Comparison of ENCODE assay signal across 20 cellular contexts in genomic region chr2:36528761-36529392, GRCh38.
DNase-seq lines count a peak whose midpoint lies in the region; ATAC-seq and TF ChIP-seq lines count a peak whose summit lies in the region.
"Had no signal": no experiment of that assay in that cellular context is flagged by ENCODE, and none has a peak within 500 bp of the region (broad histone marks: within the 10 kb centered on the region; RNA-seq: fewer than 3 reads in every experiment).

No MANE protein-coding gene starts in this region.

- no peak overlapping the region for H2BK5ac ChIP-seq in neuronal stem cell (ENCODE audit: low read length)

- H3K79me1 ChIP-seq in neuronal stem cell (ENCODE audit: low read depth, low read length), result no peaks in the 10 kb centered on the region

- ATAC-seq in GM21737 (IDR thresholded peaks at IDR 0.05; ENCODE audit: unreplicated experiment), result peak; percentile 8
- peak; percentile 13 for ATAC-seq in HG03432 (IDR thresholded peaks at IDR 0.05; ENCODE audit: unreplicated experiment)
- no peak for ATAC-seq in HG03457 (IDR thresholded peaks at IDR 0.05; ENCODE audit: unreplicated experiment)
- ATAC-seq: naive thymus-derived CD8-positive, alpha-beta T cell; right cardiac atrium had no signal

- H2AK5ac ChIP-seq in neuronal stem cell (ENCODE audit: low read depth, low read length), result no peak overlapping the region

- no peak overlapping the region for H3K23ac ChIP-seq in neuronal stem cell (ENCODE audit: low read depth, low read length, poor library complexity)

- peaks cover 0 to 16% (median 0%) of the 10 kb centered on the region in 11 experiments; a peak in 5 of 22 replicates for H3K9me3 ChIP-seq in BLaER1 treated with 17β-estradiol and CSF1 and Interleukin-3, amounts not matched to agents 10 nM and 100 nM (replicated peaks in 1 of 11)
- H3K9me3 ChIP-seq in fibroblast of lung (ENCODE audit: control insufficient read depth, insufficient read depth, low read depth, low read length), result no peaks in the 10 kb centered on the region
- H3K9me3 ChIP-seq in neuronal stem cell (replicated peaks in 1 of 2; ENCODE audit: control insufficient read depth in 2 of 2, insufficient read depth in 1 of 2, low read depth in 1 of 2, low read length in 2 of 2), result no peaks in the 10 kb centered on the region
- H3K9me3 ChIP-seq: HAP-1, suprapubic skin had no signal

- no peak overlapping the region for H3K14ac ChIP-seq in neuronal stem cell (ENCODE audit: low read length)

- H4K8ac ChIP-seq in neuronal stem cell (ENCODE audit: low read depth, low read length), result no peak overlapping the region

- intact Hi-C loops in cardiac septum (cut with DNase I), result no loop called here

- TF ChIP-seq CTCF in fibroblast of lung (conservative IDR thresholded peaks at IDR 0.05 in 1 of 2, IDR thresholded peaks at IDR 0.05 in 1 of 2; ENCODE audit: low read depth in 1 of 2, low read length in 2 of 2), result no peak

- H4K91ac ChIP-seq in neuronal stem cell (ENCODE audit: low read depth, low read length, poor library complexity), result no peak overlapping the region

- no peak overlapping the region for H3K18ac ChIP-seq in neuronal stem cell (ENCODE audit: low read length)

- WGBS in neuronal stem cell (ENCODE audit: extremely low coverage in 2 of 2, insufficient read length in 2 of 2, insufficient replicate concordance in 1 of 2), 2 donors, result no CpG with 5 or more reads among the region's 7 CpGs

- H3K9ac ChIP-seq in BLaER1 treated with 17β-estradiol and CSF1 and Interleukin-3, amounts not matched to agents 10 nM and 100 nM, result no peak overlapping the region
- no peak overlapping the region for H3K9ac ChIP-seq in fibroblast of lung (ENCODE audit: insufficient read depth, low read length)
- H3K9ac ChIP-seq in neuronal stem cell (ENCODE audit: low read depth, low read length, poor library complexity), result no peak overlapping the region

- H3K36me3 ChIP-seq in BLaER1 treated with 17β-estradiol and CSF1 and Interleukin-3, amounts not matched to agents 10 nM and 100 nM, result peaks cover 15 to 65% (median 39%) of the 10 kb centered on the region in 11 experiments; a peak in 21 of 22 replicates
- peaks cover 11% of the 10 kb centered on the region for H3K36me3 ChIP-seq in fibroblast of lung (ENCODE audit: control insufficient read depth, insufficient read depth, low read length)
- H3K36me3 ChIP-seq in neuronal stem cell (replicated peaks in 1 of 2; ENCODE audit: control insufficient read depth in 2 of 2, insufficient read depth in 2 of 2, low read length in 2 of 2), result no peaks in the 10 kb centered on the region
- H3K36me3 ChIP-seq: cardiac muscle cell had no signal

- H2BK120ac ChIP-seq in neuronal stem cell (ENCODE audit: low read depth, low read length), result no peak overlapping the region

- H3K79me2 ChIP-seq in fibroblast of lung (ENCODE audit: control insufficient read depth, insufficient read depth, low read length), result peaks cover 11% of the 10 kb centered on the region

- no peak overlapping the region for H3K4me3 ChIP-seq in BLaER1 treated with 17β-estradiol and CSF1 and Interleukin-3, amounts not matched to agents 10 nM and 100 nM
- H3K4me3 ChIP-seq in fibroblast of lung (replicated peaks in 1 of 4; ENCODE audit: control extremely low read depth in 1 of 4, insufficient read depth in 1 of 4, low read depth in 3 of 4, low read length in 4 of 4) (no peak overlapping the region), neuronal stem cell (ENCODE audit: low read length in 2 of 2) (no peak overlapping the region)
- H3K4me3 ChIP-seq: cardiac muscle cell, HAP-1, lung, suprapubic skin had no signal

- peak overlapping the region in 6 of 11 experiments; percentile 73 to 92 (median 86); a peak in 7 of 22 replicates for H3K27ac ChIP-seq in BLaER1 treated with 17β-estradiol and CSF1 and Interleukin-3, amounts not matched to agents 10 nM and 100 nM
- H3K27ac ChIP-seq in fibroblast of lung (ENCODE audit: insufficient read depth, low read length), result peak overlapping the region; percentile 17
- no peak overlapping the region for H3K27ac ChIP-seq in neuronal stem cell (replicated peaks; ENCODE audit: low read length)
- H3K27ac ChIP-seq: cardiac muscle cell, suprapubic skin had no signal

- no peak overlapping the region for H2BK12ac ChIP-seq in neuronal stem cell (ENCODE audit: low read length)

- DNase-seq in fibroblast of lung (ENCODE audit: low read depth in 2 of 2) (no peak), COLO829 (ENCODE audit: low spot score) (no peak), cardiac septum (ENCODE audit: low spot score) (no peak), neuronal stem cell (ENCODE audit: low spot score) (no peak)
- DNase-seq: activated CD4-positive, alpha-beta T cell treated with anti-CD3 and anti-CD28 coated beads, Interleukin-2, amount 10 ng/mL, durations not matched to agents 24 days and 14 days; activated naive CD8-positive, alpha-beta T cell treated with anti-CD3 and anti-CD28 coated beads, Interleukin-2, amount 10 ng/mL, durations not matched to agents 7 days and 5 days; activated T-cell treated with anti-CD3 and anti-CD28 coated beads, Interleukin-2, amount 50 U/mL, for 24 hours; CD4-positive, alpha-beta memory T cell; naive thymus-derived CD8-positive, alpha-beta T cell; right cardiac atrium; SHP77 treated with DMSO at 0.1 percent for 48 hours; stimulated activated CD4-positive, alpha-beta T cell treated with anti-CD3 and anti-CD28 coated beads, Interleukin-1b, Interleukin-23, amount 100 ng/mL, for 48 hours had no signal

- no peak overlapping the region for H2BK15ac ChIP-seq in neuronal stem cell (ENCODE audit: low read length)

- no peaks in the 10 kb centered on the region for H4K20me1 ChIP-seq in BLaER1 treated with 17β-estradiol and CSF1 and Interleukin-3, amounts not matched to agents 10 nM and 100 nM
- H4K20me1 ChIP-seq in fibroblast of lung (ENCODE audit: control insufficient read depth, extremely low read depth, insufficient read depth, low read length), result no peaks in the 10 kb centered on the region

- no peak overlapping the region for H3K4ac ChIP-seq in neuronal stem cell (ENCODE audit: low read length)

- H3K4me1 ChIP-seq in BLaER1 treated with 17β-estradiol and CSF1 and Interleukin-3, amounts not matched to agents 10 nM and 100 nM, result peaks cover 23 to 37% (median 30%) of the 10 kb centered on the region in 10 experiments
- H3K4me1 ChIP-seq in fibroblast of lung (ENCODE audit: control insufficient read depth, extremely low read depth, insufficient read depth, low read length), result peaks cover 9% of the 10 kb centered on the region
- peaks cover 0 to 7% of the 10 kb centered on the region in 2 donors for H3K4me1 ChIP-seq in neuronal stem cell (ENCODE audit: control insufficient read depth in 2 of 2, insufficient read depth in 1 of 2, low read depth in 1 of 2, low read length in 2 of 2)
- H3K4me1 ChIP-seq: HAP-1, suprapubic skin had no signal

- H3K4me2 ChIP-seq in BLaER1 treated with 17β-estradiol and CSF1 and Interleukin-3, amounts not matched to agents 10 nM and 100 nM, result peak overlapping the region in 1 of 11 experiments; percentile 73; a peak in 1 of 22 replicates
- no peak overlapping the region for H3K4me2 ChIP-seq in fibroblast of lung (ENCODE audit: extremely low read depth, insufficient read depth, low read length)
- H3K4me2 ChIP-seq in neuronal stem cell (ENCODE audit: insufficient read depth, low read length, poor library complexity, severe bottlenecking), result no peak overlapping the region

- H2AFZ ChIP-seq in fibroblast of lung (ENCODE audit: low read length) (no peak overlapping the region), neuronal stem cell (ENCODE audit: low read length) (no peak overlapping the region)

- H3K27me3 ChIP-seq in BLaER1 treated with 17β-estradiol and CSF1 and Interleukin-3, amounts not matched to agents 10 nM and 100 nM, result no peaks in the 10 kb centered on the region
- H3K27me3 ChIP-seq in fibroblast of lung (ENCODE audit: control insufficient read depth, insufficient read depth, low read length) (no peaks in the 10 kb centered on the region), neuronal stem cell (ENCODE audit: control insufficient read depth in 3 of 3, insufficient read depth in 3 of 3, low read depth in 1 of 3, low read length in 3 of 3) (no peaks in the 10 kb centered on the region)
- H3K27me3 ChIP-seq: cardiac muscle cell, suprapubic skin had no signal
